30 cellular contexts compared by ENCODE assay signal in genomic region chr19:52626915-52627314, GRCh38.
"Had no signal": no experiment of that assay in that cellular context is flagged by ENCODE, and none has a peak within 500 bp of the region (broad histone marks: within the 10 kb centered on the region; RNA-seq: fewer than 3 reads in every experiment).

No MANE protein-coding gene starts in this region.

- H3K27ac ChIP-seq: neutrophil, pancreas, prostate gland, right atrium auricular region, right lobe of liver, sigmoid colon, spleen, suprapubic skin, testis, transverse colon, upper lobe of left lung, vagina had no signal

- H3K36me3 ChIP-seq: pancreas, prostate gland had no signal

- H3K4me1 ChIP-seq: pancreas, prostate gland, right atrium auricular region, right lobe of liver, sigmoid colon, spleen, suprapubic skin, testis, transverse colon, upper lobe of left lung, vagina had no signal

- H3K4me3 ChIP-seq: pancreas, prostate gland, right atrium auricular region, right lobe of liver, sigmoid colon, spleen, suprapubic skin, testis, transverse colon, upper lobe of left lung, vagina had no signal

- H3K9me3 ChIP-seq: pancreas, prostate gland, right atrium auricular region, right lobe of liver, sigmoid colon, suprapubic skin, testis, transverse colon, vagina had no signal

- H3K27me3 ChIP-seq: neutrophil, pancreas, right atrium auricular region, right lobe of liver, sigmoid colon, spleen, suprapubic skin, testis, transverse colon, upper lobe of left lung, vagina had no signal

- ATAC-seq: naive thymus-derived CD8-positive, alpha-beta T cell; natural killer cell treated with Interleukin-12 subunit alpha and Interleukin-12 subunit beta and Interleukin-15 and Interleukin-18, amount 100 ng/mL, for 72 hours; pancreas; right lobe of liver; stimulated activated memory B cell treated with anti-CD40 and anti-IgM and Interleukin-4, amounts not matched to agents 10 μg/mL and 1 μg/mL and 100 μg/mL, for 72 hours; stimulated activated naive CD8-positive, alpha-beta T cell treated with anti-CD3 and anti-CD28 coated beads, Interleukin-15, amount 100 ng/mL, for 72 hours; stimulated activated naive CD8-positive, alpha-beta T cell treated with anti-CD3 and anti-CD28 coated beads, Interleukin-15, Interleukin-2, amounts not matched to agents 100 U/mL and 50 U/mL, for 24 hours had no signal

- FAIRE-seq: pancreas, small intestine, urothelium cell line had no signal

- DNase-seq: naive B cell; naive thymus-derived CD8-positive, alpha-beta T cell; nephron progenitor cell; nucleus accumbens; pancreas; retina; right lobe of liver; sigmoid colon; small intestine; spleen; stimulated activated CD4-positive, alpha-beta T cell treated with anti-CD3 and anti-CD28 coated beads, Interleukin-12 subunit alpha, Interleukin-12 subunit beta, amount 100 ng/mL, for 4 hours; stimulated activated CD4-positive, alpha-beta T cell treated with anti-CD3 and anti-CD28 coated beads, Interleukin-1b, Interleukin-23, amount 100 ng/mL, for 48 hours; stimulated activated CD4-positive, alpha-beta T cell treated with anti-CD3 and anti-CD28 coated beads, Interleukin-4, amount 100 ng/mL, for 1 hour; stimulated activated CD4-positive, alpha-beta T cell treated with anti-CD3 and anti-CD28 coated beads, Interleukin-4, amount 100 ng/mL, for 4 hours; stimulated activated CD8-positive, alpha-beta memory T cell treated with anti-CD3 and anti-CD28 coated beads, Interleukin-4, amount 100 ng/mL, for 48 hours; stimulated activated naive CD4-positive, alpha-beta T cell; stimulated activated naive CD8-positive, alpha-beta T cell treated with anti-CD3 and anti-CD28 coated beads, Interleukin-15, amount 100 ng/mL, for 72 hours; stimulated activated naive CD8-positive, alpha-beta T cell treated with anti-CD3 and anti-CD28 coated beads, Interleukin-15, Interleukin-2, amounts not matched to agents 100 U/mL and 50 U/mL, for 24 hours; substantia nigra; testis; transverse colon; upper lobe of left lung had no signal
